In genomic region chr14:35326364-35326763, GRCh38 we compare ENCODE assay signal across 29 cellular contexts.
"Had no signal": no experiment of that assay in that cellular context is flagged by ENCODE, and none has a peak within 500 bp of the region (broad histone marks: within the 10 kb centered on the region; RNA-seq: fewer than 3 reads in every experiment).

No MANE protein-coding gene starts in this region.

- ATAC-seq: activated CD8-positive, alpha-beta T cell treated with anti-CD3 and anti-CD28 coated beads for 36 hours; activated naive CD8-positive, alpha-beta T cell treated with anti-CD3 and anti-CD28 coated beads, Interleukin-2, amount 50 U/mL, for 24 hours; activated T-cell treated with anti-CD3 and anti-CD28 coated beads, Interleukin-2, amount 50 U/mL, for 4 hours; activated T-cell treated with anti-CD3 and anti-CD28 coated beads, Interleukin-2, amount 50 U/mL, for 72 hours; activated T-helper 17 cell treated with anti-CD3 and anti-CD28 coated beads, Interleukin-2, amount 50 U/mL, for 72 hours had no signal

- H3K4me1 ChIP-seq: ascending aorta had no signal

- H3K27me3 ChIP-seq: ascending aorta, breast epithelium had no signal

- H3K36me3 ChIP-seq: ascending aorta, breast epithelium had no signal

- DNase-seq: activated B cell treated with CpG ODN at 0.5 μM for 24 hours; activated CD4-positive, alpha-beta memory T cell treated with anti-CD3 and anti-CD28 coated beads for 36 hours; activated CD4-positive, alpha-beta T cell treated with anti-CD3 and anti-CD28 coated beads for 4 hours; activated CD4-positive, alpha-beta T cell treated with anti-CD3 and anti-CD28 coated beads, Interleukin-2, amount 10 ng/mL, durations not matched to agents 24 days and 14 days; activated CD4-positive, alpha-beta T cell treated with anti-CD3 and anti-CD28 coated beads, Interleukin-2, amount 50 U/mL, for 1 hour; activated CD4-positive, alpha-beta T cell treated with anti-CD3 and anti-CD28 coated beads, Interleukin-2, amount 50 U/mL, for 4 hours; activated CD4-positive, CD25-positive, alpha-beta regulatory T cell treated with anti-CD3 and anti-CD28 coated beads, Interleukin-2, amount 50 U/mL, for 72 hours; activated CD8-positive, alpha-beta memory T cell treated with anti-CD3 and anti-CD28 coated beads, Interleukin-2, amount 50 U/mL, for 4 hours; activated CD8-positive, alpha-beta T cell treated with anti-CD3 and anti-CD28 coated beads for 36 hours; activated effector memory CD4-positive, alpha-beta T cell treated with anti-CD3 and anti-CD28 coated beads, Interleukin-2, amount 50 U/mL, for 16 hours; activated naive CD4-positive, alpha-beta T cell treated with anti-CD3 and anti-CD28 coated beads, Interleukin-2, amount 10 ng/mL, durations not matched to agents 7 days and 5 days; activated naive CD4-positive, alpha-beta T cell treated with Interleukin-2 at 50 U/mL for 16 hours; activated naive CD8-positive, alpha-beta T cell treated with anti-CD3 and anti-CD28 coated beads, Interleukin-2, amount 10 ng/mL, durations not matched to agents 7 days and 5 days; activated naive CD8-positive, alpha-beta T cell treated with anti-CD3 and anti-CD28 coated beads, Interleukin-2, amount 50 U/mL, for 24 hours; activated T-cell treated with anti-CD3 and anti-CD28 coated beads for 4 hours; activated T-cell treated with anti-CD3 and anti-CD28 coated beads, Interleukin-2, amount 50 U/mL, for 1 hour; activated T-cell treated with anti-CD3 and anti-CD28 coated beads, Interleukin-2, amount 50 U/mL, for 4 hours; activated T-cell treated with anti-CD3 and anti-CD28 coated beads, Interleukin-2, amount 50 U/mL, for 72 hours; amygdala; anterior cingulate cortex; central memory CD4-positive, alpha-beta T cell; T-helper 1 cell; T-helper 2 cell; T-helper 9 cell had no signal

- H3K4me3 ChIP-seq: ascending aorta, breast epithelium had no signal

- H3K9me3 ChIP-seq: ascending aorta, breast epithelium had no signal

- H3K27ac ChIP-seq: ascending aorta, breast epithelium, VCaP had no signal

- FAIRE-seq: TTC549 had no signal
